Comparison of ENCODE assay signal across 19 cellular contexts in the genomic region with DNA sequence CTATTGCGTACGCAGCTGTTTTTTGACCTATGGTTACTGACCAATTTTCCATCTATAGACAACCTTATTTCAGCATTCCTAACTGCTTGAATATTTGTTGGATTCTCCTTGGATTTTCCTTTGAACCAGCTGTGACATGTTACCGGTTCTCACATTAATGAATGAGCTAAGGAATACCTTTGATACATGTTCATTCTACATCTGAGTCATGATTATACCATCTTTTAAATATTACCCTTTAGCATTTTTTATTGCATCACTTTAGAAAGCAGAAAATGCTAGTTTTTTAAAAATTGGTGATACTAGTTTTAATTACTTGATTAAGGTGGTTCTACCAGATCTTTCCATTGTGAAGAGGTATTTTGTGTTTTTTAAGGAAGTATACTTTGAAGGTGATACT.
"Had no signal": no experiment of that assay in that cellular context is flagged by ENCODE, and none has a peak within 500 bp of the region (broad histone marks: within the 10 kb centered on the region; RNA-seq: fewer than 3 reads in every experiment).

No MANE protein-coding gene starts in this region.

- H3K27ac ChIP-seq: gastrocnemius medialis, parathyroid adenoma, tibial nerve had no signal

- H3K4me1 ChIP-seq: parathyroid adenoma had no signal

- H3K4me3 ChIP-seq: gastrocnemius medialis, heart left ventricle, lung, tibial nerve had no signal

- H3K9me3 ChIP-seq: gastrocnemius medialis, heart left ventricle, tibial nerve had no signal

- ATAC-seq: activated CD4-positive, alpha-beta T cell treated with anti-CD3 and anti-CD28 coated beads for 36 hours; activated CD8-positive, alpha-beta T cell treated with anti-CD3 and anti-CD28 coated beads for 36 hours; activated T-cell treated with anti-CD3 and anti-CD28 coated beads, Interleukin-2, amount 50 U/mL, for 72 hours; gastrocnemius medialis; heart left ventricle had no signal

- H3K27me3 Mint-ChIP-seq: activated CD4-positive, alpha-beta T cell treated with anti-CD3 and anti-CD28 coated beads for 36 hours; activated CD8-positive, alpha-beta T cell treated with anti-CD3 and anti-CD28 coated beads for 36 hours; activated naive CD8-positive, alpha-beta T cell had no signal

- H3K27ac Mint-ChIP-seq: activated CD4-positive, alpha-beta T cell treated with anti-CD3 and anti-CD28 coated beads for 36 hours; activated CD8-positive, alpha-beta T cell treated with anti-CD3 and anti-CD28 coated beads for 36 hours; activated naive CD8-positive, alpha-beta T cell; activated T-cell treated with anti-CD3 and anti-CD28 coated beads, Interleukin-2, amount 50 U/mL, for 72 hours had no signal

- H3K36me3 ChIP-seq: gastrocnemius medialis, heart left ventricle, tibial nerve had no signal

- H3K36me3 Mint-ChIP-seq: activated naive CD8-positive, alpha-beta T cell had no signal

- H3K4me3 Mint-ChIP-seq: activated naive CD8-positive, alpha-beta T cell; activated T-cell treated with anti-CD3 and anti-CD28 coated beads, Interleukin-2, amount 50 U/mL, for 72 hours had no signal

- DNase-seq: activated CD4-positive, alpha-beta T cell treated with anti-CD3 and anti-CD28 coated beads for 36 hours; activated CD8-positive, alpha-beta T cell treated with anti-CD3 and anti-CD28 coated beads for 36 hours; activated gamma-delta T cell; activated T-cell treated with anti-CD3 and anti-CD28 coated beads, Interleukin-2, amount 50 U/mL, for 72 hours; amniotic stem cell; central memory CD4-positive, alpha-beta T cell; effector CD8-positive, alpha-beta T cell; gastrocnemius medialis; heart left ventricle; midbrain; stimulated activated CD4-positive, alpha-beta T cell treated with anti-CD3 and anti-CD28 coated beads, Interleukin-15, amount 100 ng/mL, for 24 hours; stimulated activated CD4-positive, alpha-beta T cell treated with anti-CD3 and anti-CD28 coated beads, Interleukin-4, amount 100 ng/mL, for 24 hours; stimulated activated naive CD4-positive, alpha-beta T cell; substantia nigra; T-helper 2 cell had no signal

- H3K9me3 Mint-ChIP-seq: activated CD8-positive, alpha-beta T cell treated with anti-CD3 and anti-CD28 coated beads for 36 hours; activated T-cell treated with anti-CD3 and anti-CD28 coated beads, Interleukin-2, amount 50 U/mL, for 72 hours had no signal

- H3K27me3 ChIP-seq: gastrocnemius medialis, heart left ventricle, tibial nerve had no signal
